ENCODE assay signal across 8 cellular contexts in the genomic region with DNA sequence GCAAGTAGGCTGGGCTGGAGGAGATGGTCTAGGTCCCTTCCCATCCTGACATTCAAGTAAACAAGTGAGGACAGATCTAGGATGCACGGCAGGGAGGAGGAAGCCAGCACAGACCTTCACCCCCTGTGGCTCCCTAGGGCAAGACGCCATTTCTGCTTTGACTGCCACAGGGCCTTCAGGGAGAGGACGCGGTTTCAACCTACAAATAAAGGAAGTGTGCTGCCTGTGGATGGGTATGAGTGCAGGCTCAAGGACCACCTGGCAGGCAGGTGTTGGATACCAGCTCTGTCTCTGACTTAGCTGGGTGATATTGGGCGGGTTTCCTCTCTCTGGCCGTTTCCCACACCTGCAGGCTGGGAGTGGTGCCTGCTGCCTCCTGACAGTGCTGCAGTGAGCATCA. TPM values are rescaled to one million over a fixed set of nuclear protein-coding genes. Genes with fewer than 3 reads are reported as not detected.
DNase-seq lines count a peak whose midpoint lies in the region; ATAC-seq, FAIRE-seq and TF ChIP-seq lines count a peak whose summit lies in the region.
"Had no signal": no experiment of that assay in that cellular context is flagged by ENCODE, and none has a peak within 500 bp of the region (broad histone marks: within the 10 kb centered on the region; RNA-seq: fewer than 3 reads in every experiment).

No MANE protein-coding gene starts in this region.

- H3K9me3 ChIP-seq in RWPE2 (ENCODE audit: severe bottlenecking) (no peaks in the 10 kb centered on the region), spleen (no peaks in the 10 kb centered on the region)

- H3K27me3 ChIP-seq in RWPE2 (ENCODE audit: insufficient read depth, poor library complexity, severe bottlenecking) (no peaks in the 10 kb centered on the region), spleen (replicated peaks in 1 of 7) (no peaks in the 10 kb centered on the region)

- H3K4me1 ChIP-seq in RWPE2 (ENCODE audit: insufficient read depth, poor library complexity, severe bottlenecking) = peaks cover 93% of the 10 kb centered on the region
- H3K4me1 ChIP-seq in spleen = peaks cover 56 to 100% (median 85%) of the 10 kb centered on the region in 6 donors

- TF ChIP-seq CTCF in RWPE2 (IDR thresholded peaks at IDR 0.05; ENCODE audit: poor library complexity, severe bottlenecking) = no peak
- no peak for TF ChIP-seq CTCF in spleen (IDR thresholded peaks at IDR 0.05 in 8 of 11, conservative IDR thresholded peaks at IDR 0.05 in 3 of 11)
- no peak for TF ChIP-seq CTCF in GM13977 (IDR thresholded peaks at IDR 0.05; ENCODE audit: extremely low read depth, insufficient read depth, missing control alignments)

- TF ChIP-seq POLR2A in erythroblast (IDR thresholded peaks at IDR 0.05; ENCODE audit: low read length) (peak; percentile 27), spleen (IDR thresholded peaks at IDR 0.05) (no peak)

- intact Hi-C loops in spleen (cut with DNase I; ENCODE audit: low total_unique reads) = no loop called here

- in situ Hi-C loops in GM13977 (cut with MboI; ENCODE audit: low pct_unique_long_range_greater_than_20kb, low sequenced_read_pairs, unreplicated experiment) = no loop called here

- 35 to 60% (median 52%) methylated on average over 6 of the region's 6 CpGs for WGBS in spleen, 5 donors

- H3K36me3 ChIP-seq in RWPE2 (ENCODE audit: low read depth) (peaks cover 82% of the 10 kb centered on the region), spleen (peaks cover 0 to 58% (median 10%) of the 10 kb centered on the region in 6 donors)

- H3K27ac ChIP-seq in RWPE2 (ENCODE audit: poor library complexity, severe bottlenecking) (peak overlapping the region; percentile 99), spleen (peak overlapping the region in 5 of 8 donors; percentile 52 to 79 (median 72))
- H3K27ac ChIP-seq: KMS-11 had no signal

- DNase-seq in Jurkat, Clone E6-1 (ENCODE audit: low read depth, low spot score) = peak; percentile 86
- DNase-seq in RWPE2 (ENCODE audit: low spot score) (no peak), erythroblast (lab: John Stamatoyannopoulos, UW) (no peak), spleen (peak; percentile 63), frontal cortex (ENCODE audit: low spot score in 2 of 2) (no peak), GM13977 (ENCODE audit: low spot score) (no peak)

- FAIRE-seq in frontal cortex (lab: Jason Lieb, UNC) = no peak

- no peak overlapping the region; the same call in 1 of the 2 replicates for H3K4me3 ChIP-seq in Jurkat, Clone E6-1 (ENCODE audit: low read length)
- H3K4me3 ChIP-seq in RWPE2 (ENCODE audit: severe bottlenecking) = no peak overlapping the region
- no peak overlapping the region for H3K4me3 ChIP-seq in spleen

- ATAC-seq in RWPE2 (ENCODE audit: low read depth) (no peak), HG03521 (IDR thresholded peaks at IDR 0.05; ENCODE audit: unreplicated experiment) (no peak)

RNA-seq across cellular contexts. Expression of a gene that starts 16.2 kb away (rescaled TPM):
- polyA plus RNA-seq in Jurkat, Clone E6-1 (2012; ENCODE audit: insufficient read depth, insufficient read length) = 36.8 TPM
- total RNA-seq in spleen = 100 to 1,000 TPM in 3 of 7 donors, 10 to 100 TPM in 4; 26.2 to 142 (median 83.1) TPM
- 10 to 100 TPM; 18.3 to 31.0 (median 19.5) TPM for polyA plus RNA-seq in spleen
- 28.1 TPM for total RNA-seq in frontal cortex

Comparison
In these comparisons a context has a peak if more than half of its experiments do, and no peak if none do; other contexts are left out.
1. DNase-seq: peak in Jurkat, Clone E6-1 (single experiment) and spleen (single experiment); none in RWPE2 (single experiment), erythroblast (0 of 2), frontal cortex (0 of 2) and GM13977 (single experiment).